Comparison of ENCODE assay signal across 25 cellular contexts in the genomic region with DNA sequence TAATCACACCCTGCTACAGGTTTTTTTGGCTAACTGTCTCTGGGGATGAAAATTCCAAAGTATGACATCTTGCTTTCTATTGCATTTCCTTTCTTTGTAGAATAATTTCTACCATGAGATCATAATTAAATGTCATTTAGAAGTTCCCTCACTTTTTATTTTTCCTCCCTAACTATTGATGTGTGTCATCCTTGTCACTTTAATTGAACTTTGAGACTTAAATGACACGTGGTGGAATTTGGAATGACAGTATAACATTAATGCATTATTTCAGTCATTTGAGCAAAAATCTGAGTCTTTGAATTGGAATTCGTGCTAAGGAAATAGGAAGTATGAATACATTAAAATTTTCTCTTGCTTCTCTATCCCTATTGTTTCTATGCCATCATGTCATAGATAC.
"Had no signal": no experiment of that assay in that cellular context is flagged by ENCODE, and none has a peak within 500 bp of the region (broad histone marks: within the 10 kb centered on the region; RNA-seq: fewer than 3 reads in every experiment).

No MANE protein-coding gene starts in this region.

- DNase-seq: colonic mucosa; cortex of kidney; dermis blood vessel endothelial cell; dorsolateral prefrontal cortex; effector CD4-positive, alpha-beta T cell; effector CD8-positive, alpha-beta T cell; effector memory CD4-positive, alpha-beta T cell; effector memory CD8-positive, alpha-beta T cell; endodermal cell; erythroblast; esophagus squamous epithelium; foreskin fibroblast; foreskin keratinocyte; foreskin melanocyte; gastrocnemius medialis; glutamatergic neuron; head of caudate nucleus; heart left ventricle; heart right ventricle had no signal

- H3K27ac ChIP-seq: colonic mucosa, coronary artery, dorsolateral prefrontal cortex, epithelial cell of prostate, esophagus muscularis mucosa, esophagus squamous epithelium, foreskin keratinocyte, gastrocnemius medialis, gastroesophageal sphincter, heart left ventricle, heart right ventricle had no signal

- H3K27me3 Mint-ChIP-seq: dendritic cell treated with granulocyte-macrophage colony-stimulating factor and Interleukin-4, amounts not matched to agents 40 ng/mL and 50 ng/mL, for 4 days; effector memory CD8-positive, alpha-beta T cell had no signal

- H3K9me3 ChIP-seq: colonic mucosa, esophagus muscularis mucosa, esophagus squamous epithelium, gastrocnemius medialis, gastroesophageal sphincter, heart right ventricle had no signal

- H3K27me3 ChIP-seq: colonic mucosa, dorsolateral prefrontal cortex, esophagus muscularis mucosa, esophagus squamous epithelium, foreskin keratinocyte, gastrocnemius medialis, gastroesophageal sphincter, heart left ventricle, heart right ventricle had no signal

- H3K4me1 Mint-ChIP-seq: endodermal cell had no signal

- ATAC-seq: effector memory CD8-positive, alpha-beta T cell; esophagus mucosa; foreskin keratinocyte; gastrocnemius medialis; gastroesophageal sphincter; heart left ventricle; heart right ventricle had no signal

- H3K4me1 ChIP-seq: colonic mucosa, esophagus muscularis mucosa, esophagus squamous epithelium, foreskin keratinocyte, gastrocnemius medialis, gastroesophageal sphincter, heart left ventricle, heart right ventricle had no signal

- H3K27ac Mint-ChIP-seq: dendritic cell treated with granulocyte-macrophage colony-stimulating factor and Interleukin-4, amounts not matched to agents 40 ng/mL and 50 ng/mL, for 4 days; effector memory CD8-positive, alpha-beta T cell; endodermal cell had no signal

- H3K4me3 Mint-ChIP-seq: dendritic cell treated with granulocyte-macrophage colony-stimulating factor and Interleukin-4, amounts not matched to agents 40 ng/mL and 50 ng/mL, for 4 days; effector memory CD8-positive, alpha-beta T cell; endodermal cell had no signal

- H3K4me3 ChIP-seq: colonic mucosa, coronary artery, dorsolateral prefrontal cortex, esophagus muscularis mucosa, esophagus squamous epithelium, gastrocnemius medialis, gastroesophageal sphincter, heart left ventricle, heart right ventricle had no signal

- H3K36me3 ChIP-seq: colonic mucosa, esophagus muscularis mucosa, esophagus squamous epithelium, gastrocnemius medialis, gastroesophageal sphincter, heart left ventricle, heart right ventricle had no signal
